ENCODE assay signal across 10 cellular contexts in genomic region chr20:25341716-25342680, GRCh38. TPM values are rescaled to one million over a fixed set of nuclear protein-coding genes. Genes with fewer than 3 reads are reported as not detected.
A peak's percentile ranks its signal among the peaks of the same experiment; 100 is the strongest.
DNase-seq lines count a peak whose midpoint lies in the region; ATAC-seq lines count a peak whose summit lies in the region.
"Had no signal": no experiment of that assay in that cellular context is flagged by ENCODE, and none has a peak within 500 bp of the region (broad histone marks: within the 10 kb centered on the region; RNA-seq: fewer than 3 reads in every experiment).

No MANE protein-coding gene starts in this region.

- DNase-seq in GM04504 (ENCODE audit: low read depth) (peak; percentile 21), NCI-H1105 treated with DMSO at 0.1 percent for 48 hours (lab: John Stamatoyannopoulos, UW) (peak; percentile 96), RPMI7951 (ENCODE audit: low read depth) (peak; percentile 18), kidney tubule cell (ENCODE audit: low spot score) (peak; percentile 56), NCI-H1048 (lab: John Stamatoyannopoulos, UW) (no peak), COLO829 (ENCODE audit: low spot score) (no peak)
- DNase-seq: activated T-cell treated with anti-CD3 and anti-CD28 coated beads for 4 hours, right cardiac atrium, upper lobe of left lung had no signal

- no peak for ATAC-seq in GM21576 (IDR thresholded peaks at IDR 0.05; ENCODE audit: unreplicated experiment)
- ATAC-seq: right cardiac atrium had no signal

RNA-seq across cellular contexts. Expression of gene ABHD12, which starts 48.6 kb away (rescaled TPM):
- total RNA-seq in RPMI7951 (2014; rRNA removed; shearing (Covaris generic)) = 65.9 and 78.9 TPM in 2 replicates

Comparison
In these comparisons a context has a peak if more than half of its experiments do, and no peak if none do; other contexts are left out.
1. DNase-seq: peak in GM04504 (single experiment), NCI-H1105 treated with DMSO at 0.1 percent for 48 hours (single experiment), RPMI7951 (single experiment) and kidney tubule cell (single experiment); none in NCI-H1048 (single experiment) and COLO829 (single experiment).